In genomic region chr1:169485427-169486280, GRCh38 we compare ENCODE assay signal across 8 cellular contexts. TPM values are rescaled to one million over a fixed set of nuclear protein-coding genes. Genes with fewer than 3 reads are reported as not detected.
DNase-seq lines count a peak whose midpoint lies in the region; ATAC-seq, FAIRE-seq and TF ChIP-seq lines count a peak whose summit lies in the region.

Gene SLC19A2 (minus strand): TSS chr1:169485944. CDS start chr1:169485766, 178 bp downstream.

- H3K4me3 ChIP-seq in BLaER1 (peak within 1 kb of the TSS; percentile 83), colonic mucosa (peak within 1 kb of the TSS; percentile 89)

- no peaks in the 10 kb centered on the region for H3K27me3 ChIP-seq in BLaER1
- no peaks in the 10 kb centered on the region for H3K27me3 ChIP-seq in colonic mucosa

- H3K4me2 ChIP-seq in BLaER1 = peak within 1 kb of the TSS; percentile 93

- peak; percentile 96 for FAIRE-seq in GM19239 (lab: Jason Lieb, UNC)

- H3K9me3 ChIP-seq in BLaER1 = no peaks in the 10 kb centered on the region
- H3K9me3 ChIP-seq in colonic mucosa = no peaks in the 10 kb centered on the region

- no peak for TF ChIP-seq CTCF in colonic mucosa (IDR thresholded peaks at IDR 0.05)

- peaks cover 30% of the 10 kb centered on the region for H3K4me1 ChIP-seq in BLaER1
- no peaks in the 10 kb centered on the region for H3K4me1 ChIP-seq in colonic mucosa

- ATAC-seq in HG03457 (IDR thresholded peaks at IDR 0.05; ENCODE audit: unreplicated experiment) = peak; percentile 98

- H3K9ac ChIP-seq in BLaER1 (peak within 1 kb of the TSS; percentile 83), colonic mucosa (ENCODE audit: low read depth in 2 of 2, low read length in 2 of 2) (peak within 1 kb of the TSS; percentile 82 to 94)

- DNase-seq in GM19239 (ENCODE audit: insufficient read length, low spot score) = peak; percentile 89
- peak; percentile 98 to 99 for DNase-seq in NCI-H524 (lab: John Stamatoyannopoulos, UW)
- DNase-seq in activated CD4-positive, alpha-beta T cell treated with anti-CD3 and anti-CD28 coated beads for 48 hours = peak; percentile 95
- DNase-seq in colonic mucosa = peak; percentile 100
- DNase-seq in kidney tubule cell (ENCODE audit: low spot score) = peak; percentile 100
- peak; percentile 67 to 93 (median 82) for DNase-seq in stimulated activated CD4-positive, alpha-beta T cell treated with anti-CD3 and anti-CD28 coated beads, Interleukin-1b, Interleukin-23, amount 100 ng/mL, for 24 hours (ENCODE audit: low read depth in 4 of 4, low spot score in 1 of 4)

- H3K27ac ChIP-seq in BLaER1 = peak within 1 kb of the TSS; percentile 70
- peak within 1 kb of the TSS; percentile 94 for H3K27ac ChIP-seq in colonic mucosa

- intact Hi-C loops in colonic mucosa (cut with DNase I) = no loop called here

- H3K36me3 ChIP-seq in BLaER1 = no peaks in the 10 kb centered on the region
- H3K36me3 ChIP-seq in colonic mucosa = no peaks in the 10 kb centered on the region

- 0 out of 2 replicates have a peak, but pooled peaks cover 4% of the 10 kb centered on the region for H4K20me1 ChIP-seq in BLaER1

RNA-seq across cellular contexts. Expression of gene SLC19A2, which starts in this region (rescaled TPM):
- total RNA-seq in colonic mucosa = 1 to 10 TPM; 4.9 to 8.0 TPM

Comparison
In these comparisons a context has a peak if more than half of its experiments do, and no peak if none do; other contexts are left out.
1. Peak in every context shown above with its lines: DNase-seq, ATAC-seq, H3K4me3 ChIP-seq and H3K27ac ChIP-seq.